10 cellular contexts compared by ENCODE assay signal in genomic region chr5:176530983-176531901, GRCh38. TPM values are rescaled to one million over a fixed set of nuclear protein-coding genes. Genes with fewer than 3 reads are reported as not detected.
A peak's percentile ranks its signal among the peaks of the same experiment; 100 is the strongest.
DNase-seq lines count a peak whose midpoint lies in the region; ATAC-seq, FAIRE-seq and TF ChIP-seq lines count a peak whose summit lies in the region.
"Had no signal": no experiment of that assay in that cellular context is flagged by ENCODE, and none has a peak within 500 bp of the region (broad histone marks: within the 10 kb centered on the region; RNA-seq: fewer than 3 reads in every experiment).

No MANE protein-coding gene starts in this region.

- no peak for TF ChIP-seq POLR2A in GM12878 (IDR thresholded peaks at IDR 0.05; ENCODE audit: low read depth, low read length)
- no peak for TF ChIP-seq POLR2A in breast epithelium (IDR thresholded peaks at IDR 0.05)

- peaks cover 65% of the 10 kb centered on the region for H3K4me1 Mint-ChIP-seq in CD8-positive, alpha-beta T cell (ENCODE audit: low read depth)
- H3K4me1 Mint-ChIP-seq in neural progenitor cell: peaks cover 26% of the 10 kb centered on the region

- 76% methylated on average over 23 of the region's 24 CpGs for WGBS in GM12878 (ENCODE audit: insufficient coverage, insufficient replicate concordance, low lambda C conversion rate, missing lambda C conversion rate)

- H3K27ac Mint-ChIP-seq in CD8-positive, alpha-beta T cell: peak overlapping the region; percentile 91
- peak overlapping the region; percentile 72 for H3K27ac Mint-ChIP-seq in neural progenitor cell
- H3K27ac Mint-ChIP-seq: dendritic cell treated with granulocyte-macrophage colony-stimulating factor and Interleukin-4, amounts not matched to agents 40 ng/mL and 50 ng/mL, for 4 days had no signal

- BruUV-seq in GM12878 (replicated peaks; lab: Mats Ljungman, UMichigan): no TSS peak

- peak overlapping the region; percentile 78 for H3K4me3 Mint-ChIP-seq in CD8-positive, alpha-beta T cell
- H3K4me3 Mint-ChIP-seq in neural progenitor cell: no peak overlapping the region
- H3K4me3 Mint-ChIP-seq: dendritic cell treated with granulocyte-macrophage colony-stimulating factor and Interleukin-4, amounts not matched to agents 40 ng/mL and 50 ng/mL, for 4 days had no signal

- peak overlapping the region; percentile 28; the same call in 1 of the 2 replicates for H3K9ac ChIP-seq in GM12878 (ENCODE audit: control insufficient read depth, insufficient read depth, low read length)
- H3K9ac ChIP-seq in neural progenitor cell: no peak overlapping the region

- H3K9me3 Mint-ChIP-seq in CD8-positive, alpha-beta T cell: no peaks in the 10 kb centered on the region
- H3K9me3 Mint-ChIP-seq in neural progenitor cell: no peaks in the 10 kb centered on the region
- H3K9me3 Mint-ChIP-seq: dendritic cell treated with granulocyte-macrophage colony-stimulating factor and Interleukin-4, amounts not matched to agents 40 ng/mL and 50 ng/mL, for 4 days had no signal

- no peak for TF ChIP-seq RAD21 in GM12878 (IDR thresholded peaks at IDR 0.05; ENCODE audit: insufficient read depth, low read depth, low read length)

- in situ Hi-C loops in GM12878 (cut with MboI): no loop called here

- DNase-seq in CD8-positive, alpha-beta T cell: peak in 1 of 7 experiments; percentile 28
- DNase-seq in M059J (ENCODE audit: low read depth): peak; percentile 36
- DNase-seq in GM12878 (ENCODE audit: low read depth, low spot score): no peak
- no peak for DNase-seq in neural progenitor cell (ENCODE audit: low spot score)
- no peak for DNase-seq in breast epithelium (ENCODE audit: low spot score in 2 of 2)
- no peak for DNase-seq in NCI-H82 (lab: John Stamatoyannopoulos, UW)
- no peak for DNase-seq in NCI-H446 treated with DMSO at 0.1 percent for 48 hours (lab: John Stamatoyannopoulos, UW)
- DNase-seq: NCI-H69 had no signal

- H3K79me2 ChIP-seq in GM12878 (ENCODE audit: control insufficient read depth, insufficient read depth, low read length) (peaks cover 49% of the 10 kb centered on the region), neural progenitor cell (ENCODE audit: low read depth) (peaks cover 54% of the 10 kb centered on the region)

- peak overlapping the region; percentile 41 for H3K4me3 ChIP-seq in CD8-positive, alpha-beta T cell (ENCODE audit: low read depth, low read length)
- H3K4me3 ChIP-seq in GM12878: peak overlapping the region; percentile 22; the same call in 1 of the 2 replicates
- no peak overlapping the region for H3K4me3 ChIP-seq in neural progenitor cell
- no peak overlapping the region for H3K4me3 ChIP-seq in breast epithelium

- H3K4me2 ChIP-seq in GM12878 (ENCODE audit: control insufficient read depth, insufficient read depth) (peak overlapping the region; percentile 55), neural progenitor cell (no peak overlapping the region)

- peak overlapping the region; percentile 32 for H3K27ac ChIP-seq in CD8-positive, alpha-beta T cell (ENCODE audit: low read depth, low read length)
- H3K27ac ChIP-seq in GM12878 (ENCODE audit: control insufficient read depth, insufficient read depth) (no peak overlapping the region), neural progenitor cell (no peak overlapping the region), breast epithelium (no peak overlapping the region)

- H3K27me3 Mint-ChIP-seq in CD8-positive, alpha-beta T cell (ENCODE audit: low read depth): no peaks in the 10 kb centered on the region
- H3K27me3 Mint-ChIP-seq in neural progenitor cell (ENCODE audit: insufficient read depth, low read depth): peaks cover 3% of the 10 kb centered on the region
- H3K27me3 Mint-ChIP-seq: dendritic cell treated with granulocyte-macrophage colony-stimulating factor and Interleukin-4, amounts not matched to agents 40 ng/mL and 50 ng/mL, for 4 days had no signal

- SMC1A ChIA-PET in GM12878 (lab: Charles Lee; ENCODE audit: uncharacterized antibody, unreplicated experiment): no interaction called here

- CTCF ChIA-PET in CD8-positive, alpha-beta T cell (lab: Charles Lee): interaction anchor here (0.7 to 3.3 kb wide), 9 partner anchors 8 to 340 kb away, joined by 3 to 37 read pairs (median 4); partner anchors contain the start of genes CLTB and FAF2
- CTCF ChIA-PET in GM12878 (lab: Yijun Ruan, JAX): interaction anchor here (0.6 to 1.5 kb wide), 2 partner anchors 11 to 12 kb away, joined by 3 to 4 read pairs; no protein-coding TSS in a partner anchor

- ATAC-seq in CD8-positive, alpha-beta T cell: no peak
- ATAC-seq in GM12878 (no peak), HG03571 (IDR thresholded peaks at IDR 0.05; ENCODE audit: unreplicated experiment) (no peak)

- RAD21 ChIA-PET in GM12878 (lab: Charles Lee; ENCODE audit: unreplicated experiment): interaction anchor here (1.3 kb wide), 1 partner anchor 115 kb away, joined by 3 read pairs; the partner anchor contains the start of gene CLTB

- no peak overlapping the region for H2AFZ ChIP-seq in GM12878 (ENCODE audit: control insufficient read depth, low read depth, low read length)
- H2AFZ ChIP-seq in neural progenitor cell (replicated peaks): no peak overlapping the region

- H4K20me1 ChIP-seq in GM12878 (ENCODE audit: control insufficient read depth, insufficient read depth): no peaks in the 10 kb centered on the region; the same call in 1 of the 2 replicates
- peaks cover 64% of the 10 kb centered on the region for H4K20me1 ChIP-seq in neural progenitor cell (ENCODE audit: low read depth)

- H3K4me1 ChIP-seq in CD8-positive, alpha-beta T cell (ENCODE audit: insufficient read depth, low read length): peaks cover 79% of the 10 kb centered on the region
- peaks cover 47% of the 10 kb centered on the region for H3K4me1 ChIP-seq in GM12878 (ENCODE audit: control insufficient read depth, insufficient read depth, low read length)
- H3K4me1 ChIP-seq in neural progenitor cell: peaks cover 10% of the 10 kb centered on the region
- H3K4me1 ChIP-seq in breast epithelium: peaks cover 11 to 23% of the 10 kb centered on the region in 2 donors

- H3K36me3 Mint-ChIP-seq in CD8-positive, alpha-beta T cell: peaks cover 59% of the 10 kb centered on the region
- H3K36me3 Mint-ChIP-seq in neural progenitor cell: peaks cover 6% of the 10 kb centered on the region

- POLR2A ChIA-PET in CD8-positive, alpha-beta T cell (lab: Charles Lee): interaction anchor here (0.5 to 3.3 kb wide), 3 partner anchors 11 to 103 kb away, joined by 3 to 54 read pairs (median 15); partner anchors contain the start of gene FAF2
- POLR2A ChIA-PET in GM12878 (lab: Charles Lee): no interaction called here

- H3K27me3 ChIP-seq in CD8-positive, alpha-beta T cell (ENCODE audit: insufficient read depth, low read length): no peaks in the 10 kb centered on the region
- no peaks in the 10 kb centered on the region for H3K27me3 ChIP-seq in GM12878 (replicated peaks in 1 of 2; ENCODE audit: control insufficient read depth in 2 of 2, insufficient read depth in 2 of 2, low read length in 1 of 2)
- no peaks in the 10 kb centered on the region for H3K27me3 ChIP-seq in neural progenitor cell
- H3K27me3 ChIP-seq in breast epithelium: no peaks in the 10 kb centered on the region

- no peak for TF ChIP-seq EP300 in GM12878 (IDR thresholded peaks at IDR 0.05; ENCODE audit: borderline replicate concordance in 1 of 2, control insufficient read depth in 1 of 2, low read depth in 2 of 2, low read length in 2 of 2)

- intact Hi-C loops in CD8-positive, alpha-beta T cell (cut with DNase I, micrococcal nuclease): loop anchor here (5.0 to 10.0 kb wide), 3 partner anchors 824 to 1584 kb away; partner anchors contain the start of genes LMAN2 (in 1 of the 2), N4BP3 (in 1 of the 2) and RGS14 (in 1 of the 2)
- intact Hi-C loops in GM12878 (cut with micrococcal nuclease; ENCODE audit: unreplicated experiment) (loop anchor here (10.0 kb wide), 2 partner anchors 146 to 1584 kb away; partner anchors contain the start of genes HIGD2A, N4BP3 and NOP16), breast epithelium (cut with DNase I; ENCODE audit: low total_unique reads) (no loop called here)

- no peaks in the 10 kb centered on the region for H3F3A ChIP-seq in neural progenitor cell (ENCODE audit: low read depth)

- peaks cover 35% of the 10 kb centered on the region for H3K36me3 ChIP-seq in CD8-positive, alpha-beta T cell (ENCODE audit: insufficient read depth, low read length)
- H3K36me3 ChIP-seq in GM12878 (ENCODE audit: control insufficient read depth in 2 of 2, insufficient read depth in 2 of 2, low read length in 1 of 2) (peaks cover 14 to 39% of the 10 kb centered on the region in 2 experiments), neural progenitor cell (no peaks in the 10 kb centered on the region), breast epithelium (peaks cover 7% of the 10 kb centered on the region)

- no peaks in the 10 kb centered on the region for H3K9me3 ChIP-seq in CD8-positive, alpha-beta T cell (ENCODE audit: low read length)
- no peaks in the 10 kb centered on the region for H3K9me3 ChIP-seq in GM12878 (replicated peaks; ENCODE audit: control insufficient read depth, insufficient read depth, low read length)
- H3K9me3 ChIP-seq in neural progenitor cell (ENCODE audit: low read depth): no peaks in the 10 kb centered on the region
- H3K9me3 ChIP-seq in breast epithelium: no peaks in the 10 kb centered on the region

- FAIRE-seq in GM12878 (lab: Jason Lieb, UNC): no peak

- TF ChIP-seq CTCF in CD8-positive, alpha-beta T cell (IDR thresholded peaks at IDR 0.05): no peak
- TF ChIP-seq CTCF in GM12878 (IDR thresholded peaks at IDR 0.05 in 2 of 3, conservative IDR thresholded peaks at IDR 0.05 in 1 of 3; ENCODE audit: control insufficient read depth in 2 of 3, extremely low read depth in 1 of 3, insufficient read depth in 1 of 3, low read depth in 3 of 3, low read length in 3 of 3): no peak
- no peak for TF ChIP-seq CTCF in neural progenitor cell (IDR thresholded peaks at IDR 0.05)
- no peak for TF ChIP-seq CTCF in breast epithelium (IDR thresholded peaks at IDR 0.05)

RNA-seq across cellular contexts. Expression of gene RNF44, which starts 6.0 kb away (rescaled TPM):
- total RNA-seq in CD8-positive, alpha-beta T cell: 100 to 1,000 TPM; 199 to 216 TPM
- 1.6 and 3.5 TPM in 2 replicates for total RNA-seq in M059J (2014; rRNA removed; shearing (Covaris generic))
- 66.8 and 80.6 TPM in 2 replicates for total RNA-seq in GM12878 (2013; cell fraction: nucleolus; rRNA removed)
- 8.8 and 9.4 TPM in 2 replicates for total RNA-seq in GM12878 (2014; rRNA removed)
- 5.7 and 5.8 TPM in 2 replicates for total RNA-seq in GM12878 (2014; rRNA removed; fragmentation: Illumina TruSeq; extraction: Trizol)
- total RNA-seq in GM12878 (2021): 46.5 and 51.9 TPM in 2 replicates
- polyA plus RNA-seq in GM12878 (2011; ENCODE audit: low read depth): 8.0 TPM
- 5.1 and 8.8 TPM in 2 replicates for polyA plus RNA-seq in GM12878 (2011; rRNA removed)
- polyA plus RNA-seq in GM12878 (2011; cell fraction: cytosol; rRNA removed): 8.6 and 12.4 TPM in 2 replicates
- 145 and 166 TPM in 2 replicates for polyA plus RNA-seq in GM12878 (2011; cell fraction: nucleus; rRNA removed)
- polyA plus RNA-seq in GM12878 (2012): 30.9 and 39.8 TPM in 2 replicates
- 5.2 and 10.4 TPM in 2 replicates for polyA plus RNA-seq in GM12878 (2014; fragmentation: Illumina TruSeq; extraction: Trizol)
- 1 to 10 TPM; 1.7 to 3.5 TPM for polyA plus RNA-seq in GM12878 (2014; fragmentation: Nextera tagmentation; extraction: Ambion mirVana)
- polyA plus RNA-seq in GM12878 (2014; rRNA removed): 31.9 and 35.0 TPM in 2 replicates
- polyA plus RNA-seq in GM12878 (2016; fragmentation: Nextera tagmentation; extraction: Ambion mirVana): 1 to 10 TPM; 6.4 to 7.1 TPM
- 3.8 and 8.8 TPM in 2 replicates for polyA minus RNA-seq in GM12878 (2011; rRNA and poly(A)+ RNA removed)
- 8.7 and 10.7 TPM in 2 replicates for polyA minus RNA-seq in GM12878 (2011; cell fraction: cytosol; rRNA and poly(A)+ RNA removed)
- polyA minus RNA-seq in GM12878 (2011; cell fraction: nucleus; rRNA and poly(A)+ RNA removed): 34.7 and 54.1 TPM in 2 replicates
- total RNA-seq in neural progenitor cell (ENCODE audit: low replicate concordance): 11.7 and 38.7 TPM in 2 replicates
- 10 to 100 TPM in 2 of 3 donors, 1 to 10 TPM in 1; 6.9 to 17.1 (median 15.4) TPM for total RNA-seq in breast epithelium

RNA-seq across cellular contexts. Expression of gene CDHR2, which starts 17.9 kb away (rescaled TPM):
- 1 to 10 TPM; 1.2 to 2.2 TPM for total RNA-seq in CD8-positive, alpha-beta T cell
- not detected in 2 replicates for total RNA-seq in M059J (2014; rRNA removed; shearing (Covaris generic))
- total RNA-seq in GM12878 (2013; cell fraction: nucleolus; rRNA removed): 0.15 TPM in 1 of 2 replicates, not detected in the other
- total RNA-seq in GM12878 (2014; rRNA removed) (0.06 TPM in 1 of 2 replicates, not detected in the other), GM12878 (2014; rRNA removed; fragmentation: Illumina TruSeq; extraction: Trizol) (0.04 TPM in 1 of 2 replicates, not detected in the other), GM12878 (2021) (0.21 and 0.46 TPM in 2 replicates), neural progenitor cell (ENCODE audit: low replicate concordance) (not detected in 2 replicates), breast epithelium (1 to 10 TPM in 1 of 3 donors, not detected in 2; 2.3 TPM)
- polyA plus RNA-seq in GM12878 (2011; ENCODE audit: low read depth): not detected
- polyA plus RNA-seq in GM12878 (2011; rRNA removed) (0.03 and 0.10 TPM in 2 replicates), GM12878 (2014; fragmentation: Illumina TruSeq; extraction: Trizol) (not detected in 2 replicates), GM12878 (2014; fragmentation: Nextera tagmentation; extraction: Ambion mirVana) (not detected), GM12878 (2014; rRNA removed) (not detected in 2 replicates), GM12878 (2016; fragmentation: Nextera tagmentation; extraction: Ambion mirVana) (under 1 TPM in 1 of 2 experiments, not detected in 1; 0.19 TPM)
- 0.01 and 0.02 TPM in 2 replicates for polyA plus RNA-seq in GM12878 (2011; cell fraction: cytosol; rRNA removed)
- 0.06 and 0.40 TPM in 2 replicates for polyA plus RNA-seq in GM12878 (2011; cell fraction: nucleus; rRNA removed)
- 0.15 TPM in 1 of 2 replicates, not detected in the other for polyA plus RNA-seq in GM12878 (2012)
- not detected in 2 replicates for polyA minus RNA-seq in GM12878 (2011; rRNA and poly(A)+ RNA removed)
- polyA minus RNA-seq in GM12878 (2011; cell fraction: cytosol; rRNA and poly(A)+ RNA removed): 0.94 TPM in 1 of 2 replicates, not detected in the other
- 0.12 TPM in 1 of 2 replicates, not detected in the other for polyA minus RNA-seq in GM12878 (2011; cell fraction: nucleus; rRNA and poly(A)+ RNA removed)

Comparison
In these comparisons a context has a peak if more than half of its experiments do, and no peak if none do; other contexts are left out.
1. H3K4me3 ChIP-seq: peak in CD8-positive, alpha-beta T cell (single experiment) and GM12878 (single experiment); none in neural progenitor cell (single experiment) and breast epithelium (0 of 3).